ENCODE assay signal across 24 cellular contexts in genomic region chr13:23323946-23324709, GRCh38.
DNase-seq lines count a peak whose midpoint lies in the region; ATAC-seq, FAIRE-seq and TF ChIP-seq lines count a peak whose summit lies in the region.
"Had no signal": no experiment of that assay in that cellular context is flagged by ENCODE, and none has a peak within 500 bp of the region (broad histone marks: within the 10 kb centered on the region; RNA-seq: fewer than 3 reads in every experiment).

No MANE protein-coding gene starts in this region.

- no peak for DNase-seq in activated CD4-positive, alpha-beta T cell treated with anti-CD3 and anti-CD28 coated beads, Interleukin-2, amount 10 ng/mL, durations not matched to agents 24 days and 14 days
- no peak for DNase-seq in activated CD4-positive, alpha-beta T cell treated with anti-CD3 and anti-CD28 coated beads for 4 hours
- DNase-seq in K562 (ENCODE audit: extremely low read depth in 1 of 4, low spot score in 3 of 4), result no peak
- DNase-seq in superior temporal gyrus (ENCODE audit: extremely low spot score), result peak; percentile 49
- DNase-seq in HCEC 1CT, result no peak
- DNase-seq in DMS153 (lab: John Stamatoyannopoulos, UW), result no peak
- DNase-seq in spleen, result no peak
- DNase-seq: activated CD4-positive, alpha-beta T cell treated with anti-CD3 and anti-CD28 coated beads for 48 hours; activated naive CD4-positive, alpha-beta T cell treated with anti-CD3 and anti-CD28 coated beads for 36 hours; CD8-positive, alpha-beta memory T cell; heart right ventricle; NCI-H1694 treated with DMSO at 0.1 percent for 48 hours; Peyer's patch; right cardiac atrium; T1000; upper lobe of right lung had no signal

- BruUV-seq in K562 (replicated peaks; lab: Mats Ljungman, UMichigan), result no TSS peak

- TF ChIP-seq POLR2A in K562 (conservative IDR thresholded peaks at IDR 0.05) (no peak), spleen (IDR thresholded peaks at IDR 0.05) (no peak)

- CTCF ChIA-PET in K562 (lab: Yijun Ruan, JAX; ENCODE audit: low intra/inter-chr PET ratio), result no interaction called here

- no peak for ATAC-seq in K562
- ATAC-seq: esophagus mucosa, upper lobe of right lung had no signal

- no peaks in the 10 kb centered on the region for H3K36me3 ChIP-seq in K562 (ENCODE audit: control insufficient read depth, insufficient read depth, low read length)
- H3K36me3 ChIP-seq in iPS-18a (ENCODE audit: control insufficient read depth, low read depth, low read length), result no peaks in the 10 kb centered on the region
- no peaks in the 10 kb centered on the region for H3K36me3 ChIP-seq in spleen
- H3K36me3 ChIP-seq: neutrophil, Peyer's patch, upper lobe of right lung had no signal

- 19% methylated on average over 13 of the region's 17 CpGs for WGBS in K562 (ENCODE audit: insufficient coverage, low coverage, missing lambda C conversion rate)
- WGBS in spleen, 5 donors, result 67 to 78% (median 72%) methylated on average over 14 to 17 of the region's 17 CpGs

- TF ChIP-seq CTCF in K562 (IDR thresholded peaks at IDR 0.05 in 2 of 3, conservative IDR thresholded peaks at IDR 0.05 in 1 of 3; ENCODE audit: insufficient read depth in 2 of 3, low read depth in 1 of 3, low read length in 3 of 3) (no peak), spleen (IDR thresholded peaks at IDR 0.05 in 8 of 11, conservative IDR thresholded peaks at IDR 0.05 in 3 of 11) (no peak)

- TF ChIP-seq EP300 in K562 (IDR thresholded peaks at IDR 0.05; ENCODE audit: low read length), result no peak

- H3K9ac ChIP-seq in K562 (ENCODE audit: insufficient read depth in 1 of 2, low read depth in 2 of 2, low read length in 2 of 2) (no peak overlapping the region), iPS-18a (ENCODE audit: low read length) (peak overlapping the region; percentile 14)

- H3K27me3 ChIP-seq in K562 (ENCODE audit: control insufficient read depth in 2 of 2, insufficient read depth in 2 of 2, low read length in 2 of 2) (no peaks in the 10 kb centered on the region), iPS-18a (ENCODE audit: control insufficient read depth, insufficient read depth, low read length) (no peaks in the 10 kb centered on the region), spleen (replicated peaks in 1 of 7) (no peaks in the 10 kb centered on the region)
- H3K27me3 ChIP-seq: heart right ventricle, neutrophil, Peyer's patch, upper lobe of right lung had no signal

- H3K9me3 Mint-ChIP-seq in activated CD4-positive, alpha-beta T cell treated with anti-CD3 and anti-CD28 coated beads, Interleukin-2, amount 10 ng/mL, durations not matched to agents 24 days and 14 days, result no peaks in the 10 kb centered on the region
- H3K9me3 Mint-ChIP-seq: memory B cell; stimulated activated naive CD8-positive, alpha-beta T cell treated with anti-CD3 and anti-CD28 coated beads, Interleukin-15, Interleukin-2, amounts not matched to agents 100 ng/mL and 50 ng/mL, for 24 hours had no signal

- no peak overlapping the region for H3K4me2 ChIP-seq in K562 (ENCODE audit: insufficient read depth, low read length)

- H4K20me1 ChIP-seq in K562 (replicated peaks; ENCODE audit: control insufficient read depth, insufficient read depth, low read length), result no peaks in the 10 kb centered on the region

- no peaks in the 10 kb centered on the region for H3K9me1 ChIP-seq in K562 (ENCODE audit: control insufficient read depth, insufficient read depth, low read length)

- peaks cover 2% of the 10 kb centered on the region for H3K27me3 Mint-ChIP-seq in activated CD4-positive, alpha-beta T cell treated with anti-CD3 and anti-CD28 coated beads, Interleukin-2, amount 10 ng/mL, durations not matched to agents 24 days and 14 days
- H3K27me3 Mint-ChIP-seq: CD8-positive, alpha-beta memory T cell had no signal

- no peak overlapping the region for H3K27ac ChIP-seq in K562 (ENCODE audit: extremely low read depth, low read depth, low read length)
- no peak overlapping the region for H3K27ac ChIP-seq in iPS-18a (ENCODE audit: low read length)
- H3K27ac ChIP-seq in spleen, result no peak overlapping the region
- H3K27ac ChIP-seq: coronary artery, heart right ventricle, neutrophil, Peyer's patch, SK-N-MC, upper lobe of right lung had no signal

- POLR2A ChIA-PET in K562 (lab: Yijun Ruan, JAX), result no interaction called here

- H3K27ac Mint-ChIP-seq in activated CD4-positive, alpha-beta T cell treated with anti-CD3 and anti-CD28 coated beads, Interleukin-2, amount 10 ng/mL, durations not matched to agents 24 days and 14 days, result peak overlapping the region; percentile 37
- H3K27ac Mint-ChIP-seq: activated naive CD4-positive, alpha-beta T cell treated with anti-CD3 and anti-CD28 coated beads for 36 hours; stimulated activated naive CD8-positive, alpha-beta T cell treated with anti-CD3 and anti-CD28 coated beads, Interleukin-15, Interleukin-2, amounts not matched to agents 100 ng/mL and 50 ng/mL, for 24 hours had no signal

- H3K4me1 ChIP-seq in K562 (replicated peaks in 1 of 2; ENCODE audit: control insufficient read depth in 2 of 2, insufficient read depth in 2 of 2, low read length in 2 of 2), result no peaks in the 10 kb centered on the region; a peak in 1 of 5 replicates
- peaks cover 16% of the 10 kb centered on the region for H3K4me1 ChIP-seq in iPS-18a (ENCODE audit: control insufficient read depth, low read depth, low read length)
- peaks cover 0 to 32% (median 18%) of the 10 kb centered on the region in 6 donors for H3K4me1 ChIP-seq in spleen
- H3K4me1 ChIP-seq: Peyer's patch had no signal

- peaks cover 2% of the 10 kb centered on the region for H3K36me3 Mint-ChIP-seq in activated CD4-positive, alpha-beta T cell treated with anti-CD3 and anti-CD28 coated beads, Interleukin-2, amount 10 ng/mL, durations not matched to agents 24 days and 14 days (ENCODE audit: low read depth)
- H3K36me3 Mint-ChIP-seq: memory B cell had no signal

- no peak for FAIRE-seq in K562 (lab: Jason Lieb, UNC)
- FAIRE-seq: keratinocyte had no signal

- no peak for TF ChIP-seq RAD21 in K562 (CRISPR knock-in tag; conservative IDR thresholded peaks at IDR 0.05 in 1 of 2, IDR thresholded peaks at IDR 0.05 in 1 of 2)

- H3K4me1 Mint-ChIP-seq in activated CD4-positive, alpha-beta T cell treated with anti-CD3 and anti-CD28 coated beads, Interleukin-2, amount 10 ng/mL, durations not matched to agents 24 days and 14 days, result peaks cover 34% of the 10 kb centered on the region

- H3K9me3 ChIP-seq in K562 (replicated peaks; ENCODE audit: control insufficient read depth, insufficient read depth, low read depth, low read length) (no peaks in the 10 kb centered on the region), iPS-18a (ENCODE audit: control insufficient read depth, low read depth, low read length) (no peaks in the 10 kb centered on the region), spleen (no peaks in the 10 kb centered on the region)
- H3K9me3 ChIP-seq: heart right ventricle, neutrophil, Peyer's patch, upper lobe of right lung had no signal

- H3K4me3 ChIP-seq in K562 (no peak overlapping the region), iPS-18a (ENCODE audit: low read length) (no peak overlapping the region), spleen (no peak overlapping the region)
- H3K4me3 ChIP-seq: coronary artery, heart right ventricle, Peyer's patch, SK-N-MC, upper lobe of right lung had no signal

- in situ Hi-C loops in K562 (cut with MboI), result no loop called here

- no peak overlapping the region for H3K4me3 Mint-ChIP-seq in activated CD4-positive, alpha-beta T cell treated with anti-CD3 and anti-CD28 coated beads, Interleukin-2, amount 10 ng/mL, durations not matched to agents 24 days and 14 days
- H3K4me3 Mint-ChIP-seq: activated naive CD4-positive, alpha-beta T cell treated with anti-CD3 and anti-CD28 coated beads for 36 hours; memory B cell; stimulated activated naive CD8-positive, alpha-beta T cell treated with anti-CD3 and anti-CD28 coated beads, Interleukin-15, Interleukin-2, amounts not matched to agents 100 ng/mL and 50 ng/mL, for 24 hours had no signal

- intact Hi-C loops in activated CD4-positive, alpha-beta T cell treated with anti-CD3 and anti-CD28 coated beads, Interleukin-2, amount 10 ng/mL, durations not matched to agents 24 days and 14 days (cut with micrococcal nuclease), result no loop called here
- intact Hi-C loops in K562 (cut with micrococcal nuclease) (no loop called here), spleen (cut with DNase I; ENCODE audit: low total_unique reads) (no loop called here)

- H2AFZ ChIP-seq in K562 (ENCODE audit: low read depth, low read length), result peak overlapping the region; percentile 32; the same call in 1 of the 2 replicates

- H3K79me2 ChIP-seq in K562 (ENCODE audit: control insufficient read depth, insufficient read depth, low read length), result no peaks in the 10 kb centered on the region
